ENCODE assay signal across 23 cellular contexts in the genomic region with DNA sequence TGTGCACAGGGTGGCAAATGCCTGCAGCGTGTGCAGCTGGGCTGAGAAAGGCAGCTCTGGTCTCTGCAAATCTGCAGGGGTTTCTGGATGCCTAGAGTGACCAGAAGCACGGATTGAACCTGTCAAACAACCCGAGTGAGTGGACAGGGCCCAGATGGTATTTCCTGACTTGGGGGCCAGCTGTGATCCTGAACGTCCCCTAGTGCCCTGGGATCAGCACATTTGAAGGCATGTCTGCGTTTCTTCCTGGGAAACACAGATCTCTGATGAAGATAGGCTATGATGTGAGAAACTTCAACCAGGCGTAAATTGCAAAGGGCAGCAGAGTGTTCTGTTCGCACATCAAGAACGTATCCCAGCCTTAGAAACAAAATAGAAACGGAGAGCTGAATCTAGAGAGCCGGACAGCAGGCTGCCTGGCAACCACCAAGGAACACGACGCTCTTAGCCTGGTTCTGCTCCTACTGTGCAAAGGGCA.
"Had no signal": no experiment of that assay in that cellular context is flagged by ENCODE, and none has a peak within 500 bp of the region (broad histone marks: within the 10 kb centered on the region; RNA-seq: fewer than 3 reads in every experiment).

No MANE protein-coding gene starts in this region.

- H3K27me3 Mint-ChIP-seq: activated CD4-positive, alpha-beta T cell treated with anti-CD3 and anti-CD28 coated beads, Interleukin-2, amount 10 ng/mL, durations not matched to agents 24 days and 14 days had no signal

- DNase-seq: activated CD4-positive, alpha-beta T cell treated with anti-CD3 and anti-CD28 coated beads, Interleukin-2, amount 10 ng/mL, durations not matched to agents 24 days and 14 days; activated CD4-positive, CD25-positive, alpha-beta regulatory T cell; activated CD8-positive, alpha-beta T cell treated with anti-CD3 and anti-CD28 coated beads for 36 hours; activated naive CD4-positive, alpha-beta T cell treated with Interleukin-2 at 50 U/mL for 16 hours; activated naive CD8-positive, alpha-beta T cell treated with anti-CD3 and anti-CD28 coated beads, Interleukin-2, amount 10 ng/mL, durations not matched to agents 7 days and 5 days; activated T-cell treated with anti-CD3 and anti-CD28 coated beads, Interleukin-2, amount 50 U/mL, for 24 hours; amygdala; caudate nucleus; cortex of kidney; left colon; mammary epithelial cell; naive thymus-derived CD4-positive, alpha-beta T cell; stimulated activated CD4-positive, alpha-beta T cell treated with anti-CD3 and anti-CD28 coated beads, Interleukin-2, amount 100 ng/mL, for 24 hours; stimulated activated naive CD8-positive, alpha-beta T cell treated with anti-CD3 and anti-CD28 coated beads, Interleukin-15, Interleukin-2, amounts not matched to agents 100 U/mL and 50 U/mL, for 24 hours; substantia nigra; T-cell; T-helper 9 cell; tibial artery had no signal

- H3K36me3 ChIP-seq: gastroesophageal sphincter, neutrophil, tibial artery had no signal

- H3K27ac ChIP-seq: gastroesophageal sphincter, neutrophil, SK-N-MC, tibial artery had no signal

- H3K9me3 ChIP-seq: gastroesophageal sphincter, neutrophil, tibial artery had no signal

- H3K4me1 Mint-ChIP-seq: activated CD4-positive, alpha-beta T cell treated with anti-CD3 and anti-CD28 coated beads, Interleukin-2, amount 10 ng/mL, durations not matched to agents 24 days and 14 days; activated naive CD8-positive, alpha-beta T cell treated with anti-CD3 and anti-CD28 coated beads, Interleukin-2, amount 10 ng/mL, durations not matched to agents 7 days and 5 days; T-cell had no signal

- H3K4me1 ChIP-seq: gastroesophageal sphincter had no signal

- ATAC-seq: activated CD8-positive, alpha-beta T cell treated with anti-CD3 and anti-CD28 coated beads for 36 hours; esophagus mucosa; gastroesophageal sphincter; left colon; naive thymus-derived CD4-positive, alpha-beta T cell; stimulated activated naive CD8-positive, alpha-beta T cell treated with anti-CD3 and anti-CD28 coated beads, Interleukin-15, Interleukin-2, amounts not matched to agents 100 U/mL and 50 U/mL, for 24 hours; T-cell had no signal

- H3K4me3 Mint-ChIP-seq: activated CD4-positive, alpha-beta T cell treated with anti-CD3 and anti-CD28 coated beads, Interleukin-2, amount 10 ng/mL, durations not matched to agents 24 days and 14 days; activated CD8-positive, alpha-beta T cell treated with anti-CD3 and anti-CD28 coated beads for 36 hours; activated naive CD8-positive, alpha-beta T cell treated with anti-CD3 and anti-CD28 coated beads, Interleukin-2, amount 10 ng/mL, durations not matched to agents 7 days and 5 days; activated T-cell treated with anti-CD3 and anti-CD28 coated beads, Interleukin-2, amount 50 U/mL, for 24 hours; naive thymus-derived CD4-positive, alpha-beta T cell; T-cell had no signal

- H3K4me3 ChIP-seq: gastroesophageal sphincter, SK-N-MC, tibial artery had no signal

- H3K27ac Mint-ChIP-seq: activated CD4-positive, alpha-beta T cell treated with anti-CD3 and anti-CD28 coated beads, Interleukin-2, amount 10 ng/mL, durations not matched to agents 24 days and 14 days; activated CD8-positive, alpha-beta T cell treated with anti-CD3 and anti-CD28 coated beads for 36 hours; activated naive CD8-positive, alpha-beta T cell treated with anti-CD3 and anti-CD28 coated beads, Interleukin-2, amount 10 ng/mL, durations not matched to agents 7 days and 5 days; activated T-cell treated with anti-CD3 and anti-CD28 coated beads, Interleukin-2, amount 50 U/mL, for 24 hours; activated T-helper 2 cell treated with anti-CD3 and anti-CD28 coated beads, Interferon-gamma antibody, Interleukin-2, Interleukin-4, amounts not matched to agents 10 μg/mL and 5 μg/mL and 100 μg/mL, durations not matched to agents 14 hours and 24 hours and 36 hours; naive thymus-derived CD4-positive, alpha-beta T cell; T-cell had no signal

- H3K27me3 ChIP-seq: tibial artery had no signal

- H3K36me3 Mint-ChIP-seq: activated naive CD8-positive, alpha-beta T cell treated with anti-CD3 and anti-CD28 coated beads, Interleukin-2, amount 10 ng/mL, durations not matched to agents 7 days and 5 days; naive thymus-derived CD4-positive, alpha-beta T cell; T-cell had no signal

- H3K9me3 Mint-ChIP-seq: activated CD4-positive, alpha-beta T cell treated with anti-CD3 and anti-CD28 coated beads, Interleukin-2, amount 10 ng/mL, durations not matched to agents 24 days and 14 days; activated CD8-positive, alpha-beta T cell treated with anti-CD3 and anti-CD28 coated beads for 36 hours; activated naive CD8-positive, alpha-beta T cell treated with anti-CD3 and anti-CD28 coated beads, Interleukin-2, amount 10 ng/mL, durations not matched to agents 7 days and 5 days; activated T-cell treated with anti-CD3 and anti-CD28 coated beads, Interleukin-2, amount 50 U/mL, for 24 hours; activated T-helper 2 cell treated with anti-CD3 and anti-CD28 coated beads, Interferon-gamma antibody, Interleukin-2, Interleukin-4, amounts not matched to agents 10 μg/mL and 5 μg/mL and 100 μg/mL, durations not matched to agents 14 hours and 24 hours and 36 hours; naive thymus-derived CD4-positive, alpha-beta T cell; T-cell had no signal
